ENCODE assay signal across 15 cellular contexts in genomic region chr12:5243014-5243413, GRCh38.
A peak's percentile ranks its signal among the peaks of the same experiment; 100 is the strongest.
DNase-seq lines count a peak whose midpoint lies in the region; ATAC-seq, FAIRE-seq and TF ChIP-seq lines count a peak whose summit lies in the region.
"Had no signal": no experiment of that assay in that cellular context is flagged by ENCODE, and none has a peak within 500 bp of the region (broad histone marks: within the 10 kb centered on the region; RNA-seq: fewer than 3 reads in every experiment).

No MANE protein-coding gene starts in this region.

- no peaks in the 10 kb centered on the region for H3K36me3 ChIP-seq in H1 (ENCODE audit: control insufficient read depth in 2 of 4, insufficient read depth in 4 of 4, low read length in 3 of 4)
- H3K36me3 ChIP-seq in psoas muscle (ENCODE audit: insufficient read depth in 1 of 2, low read depth in 1 of 2): no peaks in the 10 kb centered on the region

- no peak overlapping the region for H4K5ac ChIP-seq in H1 (ENCODE audit: insufficient read length, low read depth, low read length)

- H2BK120ac ChIP-seq in H1 (replicated peaks; ENCODE audit: low read depth, low read length): no peak overlapping the region

- TF ChIP-seq RAD21 in H1 (IDR thresholded peaks at IDR 0.05 in 1 of 2, conservative IDR thresholded peaks at IDR 0.05 in 1 of 2; ENCODE audit: low read depth in 2 of 2, low read length in 2 of 2): no peak

- H3K23me2 ChIP-seq in H1 (ENCODE audit: low read depth, low read length): 0 out of 2 replicates have a peak, but pooled peaks cover 1% of the 10 kb centered on the region

- H3K27me3 Mint-ChIP-seq in natural killer cell treated with Interleukin-12 subunit alpha and Interleukin-12 subunit beta and Interleukin-15 and Interleukin-18, amount 100 ng/mL, for 72 hours: peaks cover 0 to 12% of the 10 kb centered on the region in 2 donors

- intact Hi-C loops in Right ventricle myocardium superior (cut with DNase I): no loop called here
- intact Hi-C loops in Right ventricle myocardium inferior (cut with DNase I): no loop called here
- intact Hi-C loops in psoas muscle (cut with DNase I): loop anchor here in 1 of 2 donors (10.0 kb wide), 1 partner anchor 92 kb away; no protein-coding TSS in a partner anchor

- ATAC-seq in Right ventricle myocardium superior (ENCODE audit: poor library complexity): peak; percentile 66
- ATAC-seq in Right ventricle myocardium inferior: no peak
- ATAC-seq in psoas muscle: peak in 3 of 4 donors; percentile 44 to 81 (median 70)
- ATAC-seq in natural killer cell treated with Interleukin-12 subunit alpha and Interleukin-12 subunit beta and Interleukin-15 and Interleukin-18, amount 100 ng/mL, for 72 hours: no peak
- ATAC-seq: Panc1, SK-N-SH treated with all-trans-retinoic acid at 6 μM for 48 hours had no signal

- peak overlapping the region; percentile 12; the same call in 1 of the 2 replicates for H3K18ac ChIP-seq in H1 (ENCODE audit: extremely low read depth, low read length)

- H2AFZ ChIP-seq in H1 (ENCODE audit: low read length): no peak overlapping the region

- WGBS in H1 (ENCODE audit: extremely low coverage in 1 of 2, insufficient coverage in 1 of 2, insufficient read length in 1 of 2, insufficient replicate concordance in 2 of 2, low coverage in 1 of 2, low lambda C conversion rate in 2 of 2, missing lambda C conversion rate in 1 of 2), 2 experiments: 91% methylated on average over 4 of the region's 4 CpGs; no CpG with 5 or more reads in 1 of the 2 experiments
- WGBS in psoas muscle, 3 donors: 59 to 73% (median 65%) methylated on average over 4 of the region's 4 CpGs

- H3K27me3 ChIP-seq in H1 (replicated peaks in 1 of 4; ENCODE audit: control insufficient read depth in 3 of 4, extremely low read depth in 1 of 4, insufficient read depth in 3 of 4, low read length in 3 of 4) (no peaks in the 10 kb centered on the region), psoas muscle (ENCODE audit: insufficient read depth in 3 of 3, low read length in 2 of 3) (no peaks in the 10 kb centered on the region)

- no peak for TF ChIP-seq CTCF in H1 (IDR thresholded peaks at IDR 0.05; ENCODE audit: control extremely low read depth in 1 of 3, insufficient read depth in 1 of 3, low read depth in 1 of 3, low read length in 3 of 3)
- no peak for TF ChIP-seq CTCF in psoas muscle (IDR thresholded peaks at IDR 0.05)

- TF ChIP-seq EP300 in H1 (IDR thresholded peaks at IDR 0.05; ENCODE audit: borderline replicate concordance in 1 of 2, low read depth in 2 of 2, low read length in 2 of 2): no peak

- peak overlapping the region; percentile 84; the same call in 1 of the 2 replicates for H2AK5ac ChIP-seq in H1 (ENCODE audit: low read depth, low read length)

- H3K4ac ChIP-seq in H1 (replicated peaks; ENCODE audit: insufficient read length, low read depth, low read length): no peak overlapping the region

- no peaks in the 10 kb centered on the region for H3K4me1 Mint-ChIP-seq in natural killer cell treated with Interleukin-12 subunit alpha and Interleukin-12 subunit beta and Interleukin-15 and Interleukin-18, amount 100 ng/mL, for 72 hours (ENCODE audit: low read depth in 2 of 2)
- H3K4me1 Mint-ChIP-seq: CD4-positive, alpha-beta memory T cell had no signal

- H3K36me3 Mint-ChIP-seq in natural killer cell treated with Interleukin-12 subunit alpha and Interleukin-12 subunit beta and Interleukin-15 and Interleukin-18, amount 100 ng/mL, for 72 hours: no peaks in the 10 kb centered on the region
- H3K36me3 Mint-ChIP-seq: CD4-positive, alpha-beta memory T cell had no signal

- H3K9me3 Mint-ChIP-seq in natural killer cell treated with Interleukin-12 subunit alpha and Interleukin-12 subunit beta and Interleukin-15 and Interleukin-18, amount 100 ng/mL, for 72 hours: no peaks in the 10 kb centered on the region

- no peaks in the 10 kb centered on the region for H3K79me2 ChIP-seq in H1 (ENCODE audit: control insufficient read depth in 1 of 2, insufficient read depth in 2 of 2, low read length in 2 of 2)

- H3K79me1 ChIP-seq in H1 (ENCODE audit: low read depth, low read length): no peaks in the 10 kb centered on the region

- no peak overlapping the region for H2BK20ac ChIP-seq in H1 (ENCODE audit: low read length)

- no peak overlapping the region for H3K56ac ChIP-seq in H1 (replicated peaks; ENCODE audit: insufficient read length, low read depth, low read length)

- H3K4me1 ChIP-seq in H1 (replicated peaks in 1 of 4; ENCODE audit: control insufficient read depth in 3 of 4, insufficient read depth in 4 of 4, low read length in 3 of 4) (peaks cover 3 to 28% (median 19%) of the 10 kb centered on the region in 4 experiments; a peak in 6 of 7 replicates), psoas muscle (no peaks in the 10 kb centered on the region)

- H3K4me3 ChIP-seq in H1 (ENCODE audit: extremely low read depth in 1 of 4, insufficient read depth in 2 of 4, low read depth in 3 of 4, low read length in 4 of 4): no peak overlapping the region
- H3K4me3 ChIP-seq in psoas muscle: no peak overlapping the region

- H3K27ac ChIP-seq in H1 (ENCODE audit: low read depth, low read length): no peak overlapping the region
- no peak overlapping the region for H3K27ac ChIP-seq in psoas muscle

- no peak overlapping the region for H4K8ac ChIP-seq in H1 (ENCODE audit: extremely low read depth, insufficient read depth, low read length)

- peak overlapping the region; percentile 4; the same call in 1 of the 2 replicates for H2BK12ac ChIP-seq in H1 (ENCODE audit: low read depth, low read length)

- no peak overlapping the region for H2BK5ac ChIP-seq in H1 (ENCODE audit: low read depth, low read length)

- H3K9me3 ChIP-seq in H1 (ENCODE audit: insufficient read depth in 2 of 2, low read depth in 1 of 2, low read length in 1 of 2) (no peaks in the 10 kb centered on the region), psoas muscle (no peaks in the 10 kb centered on the region)

- CTCF ChIA-PET in H1 (lab: Charles Lee; ENCODE audit: partially characterized antibody): no interaction called here

- no peak overlapping the region for H3K23ac ChIP-seq in H1 (ENCODE audit: insufficient read length)

- no peak for DNase-seq in Right ventricle myocardium superior
- DNase-seq in Right ventricle myocardium inferior (ENCODE audit: missing footprints): no peak
- DNase-seq in NCI-H146 (lab: John Stamatoyannopoulos, UW): peak; percentile 40
- no peak for DNase-seq in H1 (ENCODE audit: low read depth in 1 of 2, low spot score in 2 of 2)
- no peak for DNase-seq in psoas muscle
- DNase-seq in NCI-H510A (lab: John Stamatoyannopoulos, UW): no peak
- DNase-seq in NCI-H2029 treated with DMSO at 0.1 percent for 48 hours (lab: John Stamatoyannopoulos, UW): no peak
- no peak for DNase-seq in natural killer cell treated with Interleukin-12 subunit alpha and Interleukin-12 subunit beta and Interleukin-15 and Interleukin-18, amount 100 ng/mL, for 72 hours (ENCODE audit: low spot score)
- DNase-seq: CD4-positive, alpha-beta memory T cell; HCEC 1CT; KG1; NCI-H1694 had no signal

- POLR2A ChIA-PET in H1 (lab: Charles Lee; ENCODE audit: partially characterized antibody): no interaction called here

- no peaks in the 10 kb centered on the region for H4K20me1 ChIP-seq in H1 (replicated peaks in 1 of 2; ENCODE audit: control insufficient read depth in 1 of 2, insufficient read depth in 2 of 2, low read length in 2 of 2)

- no peak overlapping the region for H3K27ac Mint-ChIP-seq in natural killer cell treated with Interleukin-12 subunit alpha and Interleukin-12 subunit beta and Interleukin-15 and Interleukin-18, amount 100 ng/mL, for 72 hours
- H3K27ac Mint-ChIP-seq: CD4-positive, alpha-beta memory T cell had no signal

- no peak overlapping the region for H4K91ac ChIP-seq in H1 (replicated peaks; ENCODE audit: insufficient read length, low read length)

- no peak for FAIRE-seq in H1 (lab: Jason Lieb, UNC)
- FAIRE-seq: HTR-8/SVneo had no signal

- H3K9ac ChIP-seq in H1 (replicated peaks in 1 of 4; ENCODE audit: extremely low read depth in 1 of 4, low read depth in 3 of 4, low read length in 3 of 4): no peak overlapping the region

- H3K4me3 Mint-ChIP-seq in natural killer cell treated with Interleukin-12 subunit alpha and Interleukin-12 subunit beta and Interleukin-15 and Interleukin-18, amount 100 ng/mL, for 72 hours: no peak overlapping the region
- H3K4me3 Mint-ChIP-seq: CD4-positive, alpha-beta memory T cell had no signal

- no peak overlapping the region for H2BK15ac ChIP-seq in H1 (ENCODE audit: low read length)

- no peak overlapping the region for H3K4me2 ChIP-seq in H1 (ENCODE audit: insufficient read depth in 1 of 2, low read depth in 2 of 2, low read length in 2 of 2)

- H3K14ac ChIP-seq in H1 (ENCODE audit: insufficient read length): no peak overlapping the region

- no peak for TF ChIP-seq POLR2A in H1 (IDR thresholded peaks at IDR 0.05; ENCODE audit: control extremely low read depth in 1 of 2, low read depth in 2 of 2, low read length in 2 of 2)

TF ChIP-seq in H1, 55 proteins besides CTCF, POLR2A, EP300 and RAD21:
- no peak for TF ChIP-seq ATF3 (IDR thresholded peaks at IDR 0.05; ENCODE audit: insufficient read depth, low read depth, low read length)

Comparison
In these comparisons a context has a peak if more than half of its experiments do, and no peak if none do; other contexts are left out.
1. ATAC-seq: peak in Right ventricle myocardium superior (single experiment) and psoas muscle (3 of 4); none in Right ventricle myocardium inferior (single experiment) and natural killer cell treated with Interleukin-12 subunit alpha and Interleukin-12 subunit beta and Interleukin-15 and Interleukin-18, amount 100 ng/mL, for 72 hours (0 of 2).